21 cellular contexts compared by ENCODE assay signal in genomic region chr10:248307-248706, GRCh38.
"Had no signal": no experiment of that assay in that cellular context is flagged by ENCODE, and none has a peak within 500 bp of the region (broad histone marks: within the 10 kb centered on the region; RNA-seq: fewer than 3 reads in every experiment).

No MANE protein-coding gene starts in this region.

- H3K4me1 ChIP-seq: foreskin keratinocyte, left ventricle myocardium inferior, lower lobe of right lung, psoas muscle, suprapubic skin, thyroid gland, upper lobe of left lung, uterus had no signal

- H3K27ac ChIP-seq: foreskin keratinocyte, left ventricle myocardium inferior, lower lobe of right lung, neutrophil, psoas muscle, skin epidermis, suprapubic skin, thyroid gland, upper lobe of left lung, uterus had no signal

- H3K4me3 Mint-ChIP-seq: dendritic cell treated with granulocyte-macrophage colony-stimulating factor and Interleukin-4, amounts not matched to agents 40 ng/mL and 50 ng/mL, for 4 days; naive thymus-derived CD4-positive, alpha-beta T cell had no signal

- H3K9me3 Mint-ChIP-seq: dendritic cell treated with granulocyte-macrophage colony-stimulating factor and Interleukin-4, amounts not matched to agents 40 ng/mL and 50 ng/mL, for 4 days; immature natural killer cell; naive thymus-derived CD4-positive, alpha-beta T cell had no signal

- H3K27me3 Mint-ChIP-seq: dendritic cell treated with granulocyte-macrophage colony-stimulating factor and Interleukin-4, amounts not matched to agents 40 ng/mL and 50 ng/mL, for 4 days; naive thymus-derived CD4-positive, alpha-beta T cell had no signal

- H3K4me1 Mint-ChIP-seq: naive thymus-derived CD4-positive, alpha-beta T cell had no signal

- ATAC-seq: foreskin keratinocyte; left cardiac atrium; lower lobe of right lung; naive thymus-derived CD4-positive, alpha-beta T cell; psoas muscle; sciatic nerve; stimulated activated naive CD8-positive, alpha-beta T cell treated with anti-CD3 and anti-CD28 coated beads, Interleukin-15, Interleukin-2, amounts not matched to agents 100 U/mL and 50 U/mL, for 24 hours had no signal

- DNase-seq: erythroblast; foreskin keratinocyte; immature natural killer cell; kidney; left cardiac atrium; left ventricle myocardium inferior; lower lobe of right lung; mesendoderm; naive thymus-derived CD4-positive, alpha-beta T cell; psoas muscle; retina; stimulated activated CD4-positive, alpha-beta T cell treated with anti-CD3 and anti-CD28 coated beads, Interleukin-12 subunit alpha, Interleukin-12 subunit beta, amount 100 ng/mL, for 4 hours; stimulated activated naive CD8-positive, alpha-beta T cell treated with anti-CD3 and anti-CD28 coated beads, Interleukin-15, Interleukin-2, amounts not matched to agents 100 U/mL and 50 U/mL, for 24 hours; thyroid gland; upper lobe of left lung; uterus had no signal

- H3K27ac Mint-ChIP-seq: dendritic cell treated with granulocyte-macrophage colony-stimulating factor and Interleukin-4, amounts not matched to agents 40 ng/mL and 50 ng/mL, for 4 days; naive thymus-derived CD4-positive, alpha-beta T cell had no signal

- H3K4me3 ChIP-seq: left ventricle myocardium inferior, lower lobe of right lung, psoas muscle, skin epidermis, suprapubic skin, thyroid gland, upper lobe of left lung, uterus had no signal

- H3K36me3 ChIP-seq: uterus had no signal

- H3K9me3 ChIP-seq: left ventricle myocardium inferior, lower lobe of right lung, neutrophil, psoas muscle, suprapubic skin, thyroid gland, upper lobe of left lung, uterus had no signal

- H3K27me3 ChIP-seq: foreskin keratinocyte, neutrophil, suprapubic skin, thyroid gland, upper lobe of left lung, uterus had no signal
